ENCODE assay signal across 1 cellular context in genomic region chr17:75380750-75381149, GRCh38.
TF ChIP-seq lines count a peak whose summit lies in the region.

No MANE protein-coding gene starts in this region.

TF ChIP-seq in WTC11, 78 proteins besides CTCF, POLR2A, EP300 and RAD21 (continued from another document):
- TF ChIP-seq ATF2 (CRISPR knock-in tag; IDR thresholded peaks at IDR 0.05; ENCODE audit: borderline replicate concordance, low read depth), result no peak
- TF ChIP-seq PREB (CRISPR knock-in tag; IDR thresholded peaks at IDR 0.05; ENCODE audit: borderline replicate concordance), result no peak
- no peak for TF ChIP-seq TCF7 (CRISPR knock-in tag; IDR thresholded peaks at IDR 0.05; ENCODE audit: low read depth)
- TF ChIP-seq ZNF121 (CRISPR knock-in tag; IDR thresholded peaks at IDR 0.05), result no peak
- no peak for TF ChIP-seq ETV6 (CRISPR knock-in tag; IDR thresholded peaks at IDR 0.05)
